ENCODE assay signal across 9 cellular contexts in the genomic region with DNA sequence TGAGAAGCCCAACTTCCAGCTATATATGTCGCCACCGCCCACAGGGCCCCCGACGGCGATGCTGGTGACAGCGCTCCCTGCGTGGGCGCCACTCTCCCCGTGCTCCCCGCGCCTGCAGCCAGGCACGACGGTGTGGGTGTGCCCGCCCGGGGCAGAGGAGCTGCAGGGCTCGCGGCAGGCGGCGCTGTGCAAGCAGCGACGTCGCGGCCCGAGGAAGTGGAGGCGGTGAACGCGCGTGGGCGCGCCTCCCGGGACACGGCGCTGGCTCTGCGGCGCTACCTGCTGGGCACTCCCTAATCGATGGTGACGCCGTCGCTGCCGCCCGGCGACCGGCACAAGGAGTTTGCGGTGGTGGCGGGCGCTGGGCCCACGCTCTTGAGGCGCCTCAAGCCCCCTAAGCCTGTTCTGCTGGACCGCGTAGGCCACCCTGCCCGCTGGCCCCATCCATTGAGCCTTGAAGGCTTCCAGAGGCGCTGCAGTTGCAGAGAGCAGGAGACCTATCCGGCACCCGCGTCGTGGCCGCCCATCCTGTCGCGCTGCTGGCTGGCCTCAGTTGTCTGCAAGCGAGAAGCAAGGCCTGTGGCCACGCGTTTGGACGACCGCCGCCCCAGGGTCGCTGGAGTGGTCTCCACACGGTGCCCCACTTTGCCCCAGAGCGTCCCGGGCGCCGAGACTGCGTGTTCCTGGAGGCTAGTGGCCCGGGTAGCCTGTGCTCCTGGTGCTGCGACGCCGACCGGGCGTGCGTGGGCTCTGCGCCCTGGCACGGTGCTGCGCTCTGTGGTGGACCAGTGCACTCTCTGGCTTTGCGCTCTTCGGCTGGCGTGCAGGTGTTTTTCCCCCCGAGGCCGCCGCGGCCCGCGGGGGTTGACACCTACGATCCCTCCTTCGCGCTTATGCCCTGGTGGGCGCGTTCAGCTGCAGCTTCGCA. TPM values are rescaled to one million over a fixed set of nuclear protein-coding genes. Genes with fewer than 3 reads are reported as not detected.
DNase-seq lines count a peak whose midpoint lies in the region; ATAC-seq and TF ChIP-seq lines count a peak whose summit lies in the region.
"Had no signal": no experiment of that assay in that cellular context is flagged by ENCODE, and none has a peak within 500 bp of the region (broad histone marks: within the 10 kb centered on the region; RNA-seq: fewer than 3 reads in every experiment).

No MANE protein-coding gene starts in this region.

- H3K9me3 Mint-ChIP-seq in GM23338 (no peaks in the 10 kb centered on the region), nephron (peaks cover 3% of the 10 kb centered on the region)
- H3K9me3 Mint-ChIP-seq in stimulated activated naive CD8-positive, alpha-beta T cell treated with anti-CD3 and anti-CD28 coated beads, Interleukin-15, Interleukin-2, amounts not matched to agents 100 ng/mL and 50 ng/mL, for 24 hours: peaks cover 4% of the 10 kb centered on the region

- H3K9ac ChIP-seq in colonic mucosa (ENCODE audit: low read depth in 2 of 2, low read length in 2 of 2): peak overlapping the region in 1 of 2 donors; percentile 12

- peak; percentile 25 to 53; a peak in 3 of 4 replicates for TF ChIP-seq CTCF in GM23338 (conservative IDR thresholded peaks at IDR 0.05; ENCODE audit: low read depth in 2 of 2)
- TF ChIP-seq CTCF in colonic mucosa (IDR thresholded peaks at IDR 0.05): no peak
- peak in 2 of 3 experiments; percentile 16 to 30 for TF ChIP-seq CTCF in nephron (IDR thresholded peaks at IDR 0.05; ENCODE audit: unreplicated experiment in 3 of 3)

- no peaks in the 10 kb centered on the region for H3F3A ChIP-seq in GM23338 (replicated peaks; ENCODE audit: low read depth)

- H3K4me3 ChIP-seq in GM23338 (peak overlapping the region; percentile 53), colonic mucosa (peak overlapping the region; percentile 23)

- H3K27me3 ChIP-seq in GM23338 (ENCODE audit: insufficient read depth) (peaks cover 48% of the 10 kb centered on the region), colonic mucosa (peaks cover 14% of the 10 kb centered on the region)

- no peaks in the 10 kb centered on the region for H3K9me2 ChIP-seq in GM23338 (ENCODE audit: insufficient read depth)

- H3K4me1 Mint-ChIP-seq in GM23338: peaks cover 4% of the 10 kb centered on the region
- no peaks in the 10 kb centered on the region for H3K4me1 Mint-ChIP-seq in nephron
- peaks cover 27% of the 10 kb centered on the region for H3K4me1 Mint-ChIP-seq in stimulated activated naive CD8-positive, alpha-beta T cell treated with anti-CD3 and anti-CD28 coated beads, Interleukin-15, Interleukin-2, amounts not matched to agents 100 ng/mL and 50 ng/mL, for 24 hours (ENCODE audit: low read depth)

- intact Hi-C loops in colonic mucosa (cut with DNase I): no loop called here

- peak overlapping the region; percentile 82 for H3K4me2 ChIP-seq in GM23338

- no peaks in the 10 kb centered on the region for H4K20me1 ChIP-seq in GM23338 (replicated peaks; ENCODE audit: insufficient read depth)

- H3K36me3 Mint-ChIP-seq in GM23338 (ENCODE audit: low read depth) (no peaks in the 10 kb centered on the region), nephron (ENCODE audit: low read depth) (no peaks in the 10 kb centered on the region)
- no peaks in the 10 kb centered on the region for H3K36me3 Mint-ChIP-seq in stimulated activated naive CD8-positive, alpha-beta T cell treated with anti-CD3 and anti-CD28 coated beads, Interleukin-15, Interleukin-2, amounts not matched to agents 100 ng/mL and 50 ng/mL, for 24 hours (ENCODE audit: low read depth)

- H2AFZ ChIP-seq in GM23338: peak overlapping the region; percentile 91

- no peaks in the 10 kb centered on the region for H3K79me2 ChIP-seq in GM23338 (replicated peaks; ENCODE audit: insufficient read depth)

- peak; percentile 66 for ATAC-seq in GM23338
- ATAC-seq in HG02970 (IDR thresholded peaks at IDR 0.05; ENCODE audit: low FRiP score, unreplicated experiment): no peak
- ATAC-seq in GM21737 (IDR thresholded peaks at IDR 0.05; ENCODE audit: unreplicated experiment): no peak
- ATAC-seq in GM18873 (IDR thresholded peaks at IDR 0.05; ENCODE audit: low FRiP score, unreplicated experiment): no peak

- H3K27ac ChIP-seq in GM23338 (ENCODE audit: low read depth) (no peak overlapping the region), colonic mucosa (no peak overlapping the region)

- H3K9me3 ChIP-seq in colonic mucosa: no peaks in the 10 kb centered on the region

- H3K4me1 ChIP-seq in GM23338 (ENCODE audit: insufficient read depth) (no peaks in the 10 kb centered on the region), colonic mucosa (no peaks in the 10 kb centered on the region)

- H3K27me3 Mint-ChIP-seq in GM23338 (ENCODE audit: insufficient read depth, low read depth, poor library complexity) (peaks cover 42% of the 10 kb centered on the region), nephron (ENCODE audit: low read depth) (peaks cover 67% of the 10 kb centered on the region)
- H3K27me3 Mint-ChIP-seq in stimulated activated naive CD8-positive, alpha-beta T cell treated with anti-CD3 and anti-CD28 coated beads, Interleukin-15, Interleukin-2, amounts not matched to agents 100 ng/mL and 50 ng/mL, for 24 hours: peaks cover 16% of the 10 kb centered on the region

- no peak overlapping the region for H3K27ac Mint-ChIP-seq in GM23338
- H3K27ac Mint-ChIP-seq in nephron: no peak overlapping the region
- H3K27ac Mint-ChIP-seq in stimulated activated naive CD8-positive, alpha-beta T cell treated with anti-CD3 and anti-CD28 coated beads, Interleukin-15, Interleukin-2, amounts not matched to agents 100 ng/mL and 50 ng/mL, for 24 hours: no peak overlapping the region

- H3K4me3 Mint-ChIP-seq in GM23338: peak overlapping the region; percentile 62
- no peak overlapping the region for H3K4me3 Mint-ChIP-seq in nephron
- H3K4me3 Mint-ChIP-seq in stimulated activated naive CD8-positive, alpha-beta T cell treated with anti-CD3 and anti-CD28 coated beads, Interleukin-15, Interleukin-2, amounts not matched to agents 100 ng/mL and 50 ng/mL, for 24 hours: peak overlapping the region; percentile 13

- H3K36me3 ChIP-seq in GM23338 (ENCODE audit: insufficient read depth) (no peaks in the 10 kb centered on the region), colonic mucosa (no peaks in the 10 kb centered on the region)

- DNase-seq in GM23338 (ENCODE audit: low spot score) (peak; percentile 57), colonic mucosa (no peak)
- DNase-seq in activated CD4-positive, alpha-beta T cell treated with anti-CD3 and anti-CD28 coated beads for 24 hours (ENCODE audit: low read depth in 2 of 2): peak; percentile 47 to 61

TF ChIP-seq in GM23338, 12 proteins besides CTCF, POLR2A, EP300 and RAD21 (continues in another document):
- no peak for TF ChIP-seq JUNB (IDR thresholded peaks at IDR 0.05; ENCODE audit: unreplicated experiment)
- TF ChIP-seq EZH2phosphoT487 (IDR thresholded peaks at IDR 0.05; ENCODE audit: unreplicated experiment): no peak
- no peak for TF ChIP-seq ZNF331 (CRISPR knock-in tag; IDR thresholded peaks at IDR 0.05; ENCODE audit: low read depth)
- TF ChIP-seq POLR2AphosphoS5 (IDR thresholded peaks at IDR 0.05; ENCODE audit: low read depth): no peak
- TF ChIP-seq STAT1 (IDR thresholded peaks at IDR 0.05; ENCODE audit: unreplicated experiment): no peak
- TF ChIP-seq NANOG (IDR thresholded peaks at IDR 0.05; ENCODE audit: borderline replicate concordance): no peak
- TF ChIP-seq, protein P1, sequence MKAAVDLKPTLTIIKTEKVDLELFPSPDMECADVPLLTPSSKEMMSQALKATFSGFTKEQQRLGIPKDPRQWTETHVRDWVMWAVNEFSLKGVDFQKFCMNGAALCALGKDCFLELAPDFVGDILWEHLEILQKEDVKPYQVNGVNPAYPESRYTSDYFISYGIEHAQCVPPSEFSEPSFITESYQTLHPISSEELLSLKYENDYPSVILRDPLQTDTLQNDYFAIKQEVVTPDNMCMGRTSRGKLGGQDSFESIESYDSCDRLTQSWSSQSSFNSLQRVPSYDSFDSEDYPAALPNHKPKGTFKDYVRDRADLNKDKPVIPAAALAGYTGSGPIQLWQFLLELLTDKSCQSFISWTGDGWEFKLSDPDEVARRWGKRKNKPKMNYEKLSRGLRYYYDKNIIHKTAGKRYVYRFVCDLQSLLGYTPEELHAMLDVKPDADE (IDR thresholded peaks at IDR 0.05): no peak
- no peak for TF ChIP-seq EZH2 (IDR thresholded peaks at IDR 0.05; ENCODE audit: low read depth, unreplicated experiment)
- no peak for TF ChIP-seq ZNF114 (CRISPR knock-in tag; IDR thresholded peaks at IDR 0.05)
- TF ChIP-seq CREB1 (CRISPR knock-in tag; IDR thresholded peaks at IDR 0.05; ENCODE audit: low read depth): no peak

RNA-seq across cellular contexts. Expression of a gene that starts 23.1 kb away (rescaled TPM):
- 15.1 and 18.2 TPM in 2 replicates for total RNA-seq in GM23338 (2014; rRNA removed; shearing (Covaris generic))
- 5.8 and 6.0 TPM in 2 replicates for polyA plus RNA-seq in GM23338 (2016; fragmentation: Nextera tagmentation; extraction: Ambion mirVana)
- total RNA-seq in colonic mucosa: 10 to 100 TPM; 10.0 to 17.4 TPM

RNA-seq across cellular contexts. Expression of a gene that starts 35.7 kb away (rescaled TPM):
- 45.8 and 55.9 TPM in 2 replicates for total RNA-seq in GM23338 (2014; rRNA removed; shearing (Covaris generic))
- polyA plus RNA-seq in GM23338 (2016; fragmentation: Nextera tagmentation; extraction: Ambion mirVana): 19.9 TPM in 2 replicates
- total RNA-seq in colonic mucosa: 10 to 100 TPM; 25.2 to 31.6 TPM

RNA-seq across cellular contexts. Expression of a gene that starts 49.3 kb away (rescaled TPM):
- 24.1 and 26.1 TPM in 2 replicates for total RNA-seq in GM23338 (2014; rRNA removed; shearing (Covaris generic))
- polyA plus RNA-seq in GM23338 (2016; fragmentation: Nextera tagmentation; extraction: Ambion mirVana): 47.3 and 49.8 TPM in 2 replicates
- total RNA-seq in colonic mucosa: 10 to 100 TPM in 1 of 2 donors, 1 to 10 TPM in 1; 9.3 to 10.1 TPM

RNA-seq across cellular contexts. Expression of a gene that starts 51.2 kb away (rescaled TPM):
- not detected in 2 replicates for total RNA-seq in GM23338 (2014; rRNA removed; shearing (Covaris generic))
- polyA plus RNA-seq in GM23338 (2016; fragmentation: Nextera tagmentation; extraction: Ambion mirVana): 0.99 TPM in 1 of 2 replicates, not detected in the other
- 10 to 100 TPM; 10.4 to 32.8 TPM for total RNA-seq in colonic mucosa
- total RNA-seq: renal cortical epithelial cell had no signal

RNA-seq across cellular contexts. Expression of a gene that starts 54.7 kb away (rescaled TPM):
- total RNA-seq in GM23338 (2014; rRNA removed; shearing (Covaris generic)): 28.5 and 33.6 TPM in 2 replicates
- polyA plus RNA-seq in GM23338 (2016; fragmentation: Nextera tagmentation; extraction: Ambion mirVana): 51.4 and 54.6 TPM in 2 replicates
- 10 to 100 TPM; 17.0 to 26.2 TPM for total RNA-seq in colonic mucosa

Comparison
In these comparisons a context has a peak if more than half of its experiments do, and no peak if none do; other contexts are left out.
1. H3K4me3 Mint-ChIP-seq: peak in GM23338 (single experiment) and stimulated activated naive CD8-positive, alpha-beta T cell treated with anti-CD3 and anti-CD28 coated beads, Interleukin-15, Interleukin-2, amounts not matched to agents 100 ng/mL and 50 ng/mL, for 24 hours (single experiment); none in nephron (0 of 3).